ENCODE assay signal across 8 cellular contexts in genomic region chr17:19646788-19647696, GRCh38. TPM values are rescaled to one million over a fixed set of nuclear protein-coding genes. Genes with fewer than 3 reads are reported as not detected.
A peak's percentile ranks its signal among the peaks of the same experiment; 100 is the strongest.
DNase-seq lines count a peak whose midpoint lies in the region; TF ChIP-seq lines count a peak whose summit lies in the region.

No MANE protein-coding gene starts in this region.

- intact Hi-C loops in colonic mucosa (cut with DNase I): loop anchor here (5.0 kb wide), 1 partner anchor 135 kb away; no protein-coding TSS in a partner anchor

- DNase-seq in HAP-1 (ENCODE audit: low spot score in 2 of 2) (no peak), NCI-H748 (lab: John Stamatoyannopoulos, UW; ENCODE audit: unreplicated experiment) (peak; percentile 86), colonic mucosa (peak; percentile 40), epidermal melanocyte (ENCODE audit: insufficient read length, low spot score) (no peak), cerebellum (ENCODE audit: low spot score) (no peak), GM13977 (ENCODE audit: low spot score) (no peak), activated gamma-delta T cell (lab: John Stamatoyannopoulos, UW) (no peak)

- TF ChIP-seq CTCF in colonic mucosa (IDR thresholded peaks at IDR 0.05) (no peak), GM13977 (IDR thresholded peaks at IDR 0.05; ENCODE audit: extremely low read depth, insufficient read depth, missing control alignments) (no peak)

- peak overlapping the region; percentile 87 for H3K27ac ChIP-seq in colonic mucosa
- peak overlapping the region; percentile 97 for H3K27ac ChIP-seq in muscle layer of duodenum (ENCODE audit: low read length)

- H3K4me1 ChIP-seq in HAP-1 (peaks cover 34% of the 10 kb centered on the region), colonic mucosa (peaks cover 13% of the 10 kb centered on the region), muscle layer of duodenum (ENCODE audit: control insufficient read depth in 1 of 2, insufficient read depth in 2 of 2, low read length in 2 of 2) (peaks cover 20 to 39% of the 10 kb centered on the region in 2 donors)

- H3K4me3 ChIP-seq in HAP-1 (peak overlapping the region; percentile 65), colonic mucosa (no peak overlapping the region), muscle layer of duodenum (ENCODE audit: low read depth in 1 of 2, low read length in 2 of 2) (peak overlapping the region; percentile 82 to 96)

- in situ Hi-C loops in HAP-1 (cut with MboI; ENCODE audit: low sequenced_read_pairs): loop anchor here (25.0 kb wide), 1 partner anchor 660 kb away; no protein-coding TSS in a partner anchor
- in situ Hi-C loops in GM13977 (cut with MboI; ENCODE audit: low pct_unique_long_range_greater_than_20kb, low sequenced_read_pairs, unreplicated experiment): no loop called here

- peak overlapping the region in 1 of 2 donors; percentile 90 for H3K9ac ChIP-seq in colonic mucosa (ENCODE audit: low read depth in 2 of 2, low read length in 2 of 2)

- H3K27me3 ChIP-seq in HAP-1 (ENCODE audit: low read depth) (no peaks in the 10 kb centered on the region), colonic mucosa (no peaks in the 10 kb centered on the region), muscle layer of duodenum (ENCODE audit: low read depth, low read length) (no peaks in the 10 kb centered on the region)

- H3K36me3 ChIP-seq in HAP-1 (replicated peaks): peaks cover 2% of the 10 kb centered on the region
- no peaks in the 10 kb centered on the region for H3K36me3 ChIP-seq in colonic mucosa
- H3K36me3 ChIP-seq in muscle layer of duodenum (ENCODE audit: control insufficient read depth in 1 of 2, insufficient read depth in 2 of 2, low read length in 2 of 2): peaks cover 0 to 4% of the 10 kb centered on the region in 2 donors

- H3K9me3 ChIP-seq in HAP-1 (no peaks in the 10 kb centered on the region), colonic mucosa (no peaks in the 10 kb centered on the region), muscle layer of duodenum (ENCODE audit: control insufficient read depth in 1 of 2, low read length in 2 of 2) (no peaks in the 10 kb centered on the region)

RNA-seq across cellular contexts. Expression of gene ALDH3A2, which starts 1.5 kb away (rescaled TPM):
- total RNA-seq in colonic mucosa: 100 to 1,000 TPM; 115 to 144 TPM
- 68.2 TPM for total RNA-seq in cerebellum

Comparison
In these comparisons a context has a peak if more than half of its experiments do, and no peak if none do; other contexts are left out.
1. DNase-seq: peak in NCI-H748 (single experiment) and colonic mucosa (single experiment); none in HAP-1 (0 of 2), epidermal melanocyte (single experiment), cerebellum (single experiment), GM13977 (single experiment) and activated gamma-delta T cell (single experiment).